In the genomic region with DNA sequence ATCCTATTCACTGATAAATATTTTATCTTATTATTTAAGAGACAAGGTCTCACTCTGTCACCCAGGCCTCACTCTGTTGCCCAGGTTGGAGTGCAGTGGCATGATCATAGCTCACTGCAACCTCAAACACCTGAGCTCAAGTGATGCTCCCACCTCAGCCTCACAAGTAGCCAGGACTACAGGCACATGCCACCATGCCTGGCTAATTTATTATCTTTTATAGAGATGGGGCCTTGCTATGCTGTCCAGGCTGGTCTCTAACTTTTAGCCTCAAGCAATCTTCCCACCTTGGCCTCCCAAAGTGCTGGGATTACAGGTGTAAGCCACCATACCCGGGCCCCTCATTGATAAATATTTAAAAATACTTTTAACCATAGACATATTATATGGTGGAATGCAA, we compare ENCODE assay signal across 8 cellular contexts. TPM values are rescaled to one million over a fixed set of nuclear protein-coding genes. Genes with fewer than 3 reads are reported as not detected.
"Had no signal": no experiment of that assay in that cellular context is flagged by ENCODE, and none has a peak within 500 bp of the region (broad histone marks: within the 10 kb centered on the region; RNA-seq: fewer than 3 reads in every experiment).

No MANE protein-coding gene starts in this region.

RNA-seq across cellular contexts. Expression of a gene that starts 49.6 kb away (rescaled TPM):
- total RNA-seq: activated CD4-positive, alpha-beta memory T cell treated with anti-CD3 and anti-CD28 coated beads for 36 hours; activated CD4-positive, alpha-beta T cell treated with anti-CD3 and anti-CD28 coated beads, Interleukin-2, amount 10 ng/mL, durations not matched to agents 7 days and 5 days; activated T-cell treated with anti-CD3 and anti-CD28 coated beads, Interleukin-2, amount 50 U/mL, for 4 hours; IMR-90; LHCN-M2; SK-MEL-5 had no signal

RNA-seq across cellular contexts. Expression of a gene that starts 58.1 kb away (rescaled TPM):
- total RNA-seq: activated CD4-positive, alpha-beta memory T cell treated with anti-CD3 and anti-CD28 coated beads for 36 hours; activated CD4-positive, alpha-beta T cell treated with anti-CD3 and anti-CD28 coated beads, Interleukin-2, amount 10 ng/mL, durations not matched to agents 7 days and 5 days; IMR-90; LHCN-M2; MCF 10A; PC-9; SK-MEL-5 had no signal
